In genomic region chr2:21333694-21334093, GRCh38 we compare ENCODE assay signal across 25 cellular contexts.
A peak's percentile ranks its signal among the peaks of the same experiment; 100 is the strongest.
DNase-seq lines count a peak whose midpoint lies in the region; ATAC-seq and TF ChIP-seq lines count a peak whose summit lies in the region.
"Had no signal": no experiment of that assay in that cellular context is flagged by ENCODE, and none has a peak within 500 bp of the region (broad histone marks: within the 10 kb centered on the region; RNA-seq: fewer than 3 reads in every experiment).

No MANE protein-coding gene starts in this region.

- DNase-seq in Daoy (ENCODE audit: low read depth) (peak; percentile 26), M059J (ENCODE audit: low read depth) (peak; percentile 42), mucosa of descending colon (peak in 1 of 3 donors; percentile 29), tibial artery (no peak)
- DNase-seq: activated naive CD4-positive, alpha-beta T cell treated with Interleukin-2 at 50 U/mL for 16 hours; activated T-cell treated with anti-CD3 and anti-CD28 coated beads, Interleukin-2, amount 50 U/mL, for 48 hours; adrenal gland; effector CD8-positive, alpha-beta T cell; gastrocnemius medialis; GDM1; MG63; NCI-H1436 treated with DMSO at 0.1 percent for 48 hours; NCI-H526 treated with DMSO at 0.1 percent for 48 hours; PC-3; sigmoid colon; stimulated activated CD4-positive, alpha-beta T cell treated with anti-CD3 and anti-CD28 coated beads, Interleukin-15, amount 100 ng/mL, for 24 hours; stomach; T-cell had no signal

- H3K4me1 Mint-ChIP-seq in brain = peaks cover 29% of the 10 kb centered on the region
- H3K4me1 Mint-ChIP-seq: T-cell had no signal

- no peak for TF ChIP-seq CTCF in brain (conservative IDR thresholded peaks at IDR 0.05)
- no peak for TF ChIP-seq CTCF in mucosa of descending colon (IDR thresholded peaks at IDR 0.05)
- no peak for TF ChIP-seq CTCF in tibial artery (IDR thresholded peaks at IDR 0.05)

- H3K4me3 ChIP-seq in mucosa of descending colon (no peak overlapping the region), tibial artery (no peak overlapping the region)
- H3K4me3 ChIP-seq: adrenal gland, gastrocnemius medialis, hepatocyte, MG63, sigmoid colon, stomach had no signal

- no peak overlapping the region for H3K27ac ChIP-seq in tibial artery
- H3K27ac ChIP-seq: adrenal gland, gastrocnemius medialis, hepatocyte, sigmoid colon, stomach had no signal

- H3K9me3 ChIP-seq in mucosa of descending colon = no peaks in the 10 kb centered on the region
- no peaks in the 10 kb centered on the region for H3K9me3 ChIP-seq in tibial artery
- H3K9me3 ChIP-seq: adrenal gland, gastrocnemius medialis, MG63, sigmoid colon, stomach had no signal

- H3K4me1 ChIP-seq in mucosa of descending colon (ENCODE audit: low read depth) = peaks cover 9% of the 10 kb centered on the region
- H3K4me1 ChIP-seq in tibial artery = no peaks in the 10 kb centered on the region
- H3K4me1 ChIP-seq: adrenal gland, gastrocnemius medialis, sigmoid colon had no signal

- peak; percentile 95 for ATAC-seq in mucosa of descending colon
- no peak for ATAC-seq in HG02588 (IDR thresholded peaks at IDR 0.05; ENCODE audit: unreplicated experiment)
- no peak for ATAC-seq in HG02884 (IDR thresholded peaks at IDR 0.05; ENCODE audit: unreplicated experiment)
- ATAC-seq: esophagus mucosa, gastrocnemius medialis, PC-3, T-cell had no signal

- peaks cover 9 to 31% (median 21%) of the 10 kb centered on the region in 5 experiments for H3K9me3 Mint-ChIP-seq in brain
- H3K9me3 Mint-ChIP-seq: type B pancreatic cell had no signal

- H3K27me3 ChIP-seq in tibial artery = no peaks in the 10 kb centered on the region
- H3K27me3 ChIP-seq: adrenal gland, gastrocnemius medialis, hepatocyte, MG63, sigmoid colon, stomach had no signal

- intact Hi-C loops in mucosa of descending colon (cut with DNase I, micrococcal nuclease) (no loop called here), tibial artery (cut with DNase I; ENCODE audit: low total_unique reads) (no loop called here)

- peaks cover 17% of the 10 kb centered on the region for H3K27me3 Mint-ChIP-seq in brain
- H3K27me3 Mint-ChIP-seq: T-cell, type B pancreatic cell had no signal

- peak overlapping the region in 1 of 5 experiments; percentile 42 for H3K4me3 Mint-ChIP-seq in brain
- H3K4me3 Mint-ChIP-seq: CD14-positive monocyte, T-cell, type B pancreatic cell had no signal

- H3K27ac Mint-ChIP-seq in brain = peak overlapping the region in 4 of 5 experiments; percentile 7 to 81 (median 52)
- H3K27ac Mint-ChIP-seq: T-cell, type B pancreatic cell had no signal

- H3K36me3 ChIP-seq in mucosa of descending colon (ENCODE audit: low read depth) = no peaks in the 10 kb centered on the region
- no peaks in the 10 kb centered on the region for H3K36me3 ChIP-seq in tibial artery
- H3K36me3 ChIP-seq: adrenal gland, gastrocnemius medialis, MG63, sigmoid colon, stomach had no signal

- peaks cover 7% of the 10 kb centered on the region for H3K36me3 Mint-ChIP-seq in brain
- H3K36me3 Mint-ChIP-seq: CD14-positive monocyte, T-cell, type B pancreatic cell had no signal

Comparison
In these comparisons a context has a peak if more than half of its experiments do, and no peak if none do; other contexts are left out.
1. DNase-seq: peak in Daoy (single experiment) and M059J (single experiment); none in tibial artery (0 of 2).